In the genomic region with DNA sequence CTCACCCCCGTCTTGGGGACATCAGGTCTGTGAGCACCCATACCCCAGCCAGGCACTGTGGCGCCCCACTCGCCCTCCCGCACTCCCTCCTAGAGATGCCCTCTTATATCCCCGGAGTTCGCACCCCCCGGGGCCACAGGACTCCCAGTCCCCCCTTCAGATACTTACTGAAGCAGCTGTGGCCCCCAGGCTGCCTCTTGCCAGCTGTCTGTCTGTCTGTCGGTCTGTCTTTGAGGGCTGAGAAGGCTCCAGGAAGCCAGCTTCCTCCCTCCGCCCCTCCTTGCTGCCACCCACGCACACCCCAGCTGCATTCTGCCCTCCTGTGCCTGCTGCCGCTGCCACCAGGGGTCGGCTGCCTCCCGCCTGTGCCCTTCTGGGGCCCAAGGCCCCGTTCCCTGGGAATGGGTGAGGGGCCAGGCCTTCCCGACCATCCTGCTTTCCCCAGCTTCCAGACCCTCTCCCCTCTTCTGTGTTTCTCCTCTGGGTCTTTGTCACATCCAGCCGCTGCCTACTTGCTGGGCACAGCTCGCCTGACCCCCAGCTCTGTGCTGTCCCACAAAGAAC, we compare ENCODE assay signal across 9 cellular contexts. TPM values are rescaled to one million over a fixed set of nuclear protein-coding genes. Genes with fewer than 3 reads are reported as not detected.
DNase-seq lines count a peak whose midpoint lies in the region; ATAC-seq and TF ChIP-seq lines count a peak whose summit lies in the region.
"Had no signal": no experiment of that assay in that cellular context is flagged by ENCODE, and none has a peak within 500 bp of the region (broad histone marks: within the 10 kb centered on the region; RNA-seq: fewer than 3 reads in every experiment).

A gene (minus strand): TSS at position 226 of the 564 bp plus-strand sequence. CDS start 1,200 bp downstream, outside the sequence.

- POLR2A ChIA-PET in HEK293T (lab: Yijun Ruan, JAX) = no interaction called here

- CTCF ChIA-PET in HEK293T (lab: Yijun Ruan, JAX) = no interaction called here

- ATAC-seq in Right ventricle myocardium inferior = peak; percentile 27
- peak; percentile 14 for ATAC-seq in left lobe of liver
- ATAC-seq: A549 had no signal

- intact Hi-C loops in Right ventricle myocardium inferior (cut with DNase I) (no loop called here), cardiac septum (cut with DNase I) (no loop called here)

- no peak for DNase-seq in Right ventricle myocardium inferior (ENCODE audit: missing footprints)
- no peak for DNase-seq in cardiac septum (ENCODE audit: low spot score)
- DNase-seq in MV-4-11 (lab: John Stamatoyannopoulos, UW) = peak; percentile 74
- DNase-seq in activated CD8-positive, alpha-beta memory T cell treated with anti-CD3 and anti-CD28 coated beads, Interleukin-2, amount 50 U/mL, for 48 hours = peak; percentile 93
- DNase-seq in left lobe of liver (ENCODE audit: low spot score) = no peak
- DNase-seq in stimulated activated CD8-positive, alpha-beta memory T cell treated with anti-CD3 and anti-CD28 coated beads, Interleukin-4, amount 100 ng/mL, for 4 hours (ENCODE audit: low read depth in 2 of 2, low spot score in 1 of 2) = peak; percentile 79 to 81
- DNase-seq in HEK293T (ENCODE audit: extremely low spot score) = no peak
- no peak for DNase-seq in dedifferentiated amniotic fluid mesenchymal stem cell (ENCODE audit: extremely low spot score)

TF ChIP-seq in HEK293T, 16 proteins besides CTCF, POLR2A, EP300 and RAD21:
- no peak for TF ChIP-seq SP1 (IDR thresholded peaks at IDR 0.05)

RNA-seq across cellular contexts. Expression of the gene that starts here (rescaled TPM):
- total RNA-seq in Right ventricle myocardium inferior = 0.51 TPM
- 1.2 TPM for total RNA-seq in cardiac septum
- 0.86 TPM for total RNA-seq in left lobe of liver

Comparison
In these comparisons a context has a peak if more than half of its experiments do, and no peak if none do; other contexts are left out.
1. Peak in ATAC-seq in Right ventricle myocardium inferior; RNA of the gene not detected or under 1 TPM.
2. Peak in ATAC-seq in left lobe of liver; RNA of the gene not detected or under 1 TPM.
3. DNase-seq: peak in MV-4-11 (single experiment), activated CD8-positive, alpha-beta memory T cell treated with anti-CD3 and anti-CD28 coated beads, Interleukin-2, amount 50 U/mL, for 48 hours (single experiment) and stimulated activated CD8-positive, alpha-beta memory T cell treated with anti-CD3 and anti-CD28 coated beads, Interleukin-4, amount 100 ng/mL, for 4 hours (2 of 2); none in Right ventricle myocardium inferior (single experiment), cardiac septum (single experiment), left lobe of liver (single experiment), HEK293T (single experiment) and dedifferentiated amniotic fluid mesenchymal stem cell (single experiment).